Comparison of ENCODE assay signal across 18 cellular contexts in the genomic region with DNA sequence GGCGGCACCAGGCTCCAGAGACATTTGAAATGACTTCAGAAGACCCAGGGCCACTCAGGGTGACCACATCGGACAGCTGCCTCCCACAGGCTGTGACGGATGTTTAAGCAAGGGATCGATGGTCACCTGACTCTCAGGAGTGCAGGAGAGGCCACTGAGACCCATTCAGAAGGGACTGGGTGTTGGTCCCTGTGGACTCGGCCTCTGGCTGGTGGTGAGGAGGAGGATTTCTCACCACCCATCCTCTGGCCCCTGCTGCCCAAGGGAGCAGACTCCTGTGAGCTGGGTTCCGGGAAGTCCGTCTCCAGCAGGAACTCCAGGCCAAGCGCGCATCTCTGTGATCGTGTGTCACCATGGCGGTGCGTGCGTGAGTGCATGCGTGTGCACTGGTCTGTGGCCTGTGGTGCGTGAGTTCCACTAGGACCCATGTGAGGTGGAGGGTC. TPM values are rescaled to one million over a fixed set of nuclear protein-coding genes. Genes with fewer than 3 reads are reported as not detected.
DNase-seq lines count a peak whose midpoint lies in the region; ATAC-seq, FAIRE-seq and TF ChIP-seq lines count a peak whose summit lies in the region.
"Had no signal": no experiment of that assay in that cellular context is flagged by ENCODE, and none has a peak within 500 bp of the region (broad histone marks: within the 10 kb centered on the region; RNA-seq: fewer than 3 reads in every experiment).

No MANE protein-coding gene starts in this region.

- no peak overlapping the region; the same call in none of the 2 replicates for H4K8ac ChIP-seq in H1 (ENCODE audit: extremely low read depth, insufficient read depth, low read length)

- no peak for ATAC-seq in mucosa of descending colon
- ATAC-seq: gastroesophageal sphincter, Panc1 had no signal

- no peaks in the 10 kb centered on the region for H3K27me3 ChIP-seq in H1 (replicated peaks in 1 of 4; ENCODE audit: control insufficient read depth in 3 of 4, extremely low read depth in 1 of 4, insufficient read depth in 3 of 4, low read length in 3 of 4)

- H3K27ac ChIP-seq in H1 (ENCODE audit: low read depth, low read length), result no peak overlapping the region
- H3K27ac ChIP-seq: gastroesophageal sphincter, KMS-11 had no signal

- H2BK12ac ChIP-seq in H1 (ENCODE audit: low read depth, low read length), result no peak overlapping the region

- no peaks in the 10 kb centered on the region; the same call in 1 of the 2 replicates for H3K79me1 ChIP-seq in H1 (ENCODE audit: low read depth, low read length)

- no peaks in the 10 kb centered on the region for H3K79me2 ChIP-seq in H1 (ENCODE audit: control insufficient read depth in 1 of 2, insufficient read depth in 2 of 2, low read length in 2 of 2)

- no peak overlapping the region for H3K4me2 ChIP-seq in H1 (ENCODE audit: insufficient read depth in 1 of 2, low read depth in 2 of 2, low read length in 2 of 2)
- H3K4me2 ChIP-seq: KMS-11 had no signal

- no peaks in the 10 kb centered on the region for H3K23me2 ChIP-seq in H1 (ENCODE audit: low read depth, low read length)

- TF ChIP-seq RAD21 in H1 (IDR thresholded peaks at IDR 0.05 in 1 of 2, conservative IDR thresholded peaks at IDR 0.05 in 1 of 2; ENCODE audit: low read depth in 2 of 2, low read length in 2 of 2), result no peak

- H3K4me3 ChIP-seq in H1 (ENCODE audit: extremely low read depth in 1 of 4, insufficient read depth in 2 of 4, low read depth in 3 of 4, low read length in 4 of 4) (no peak overlapping the region), mucosa of descending colon (no peak overlapping the region)
- H3K4me3 ChIP-seq: gastroesophageal sphincter had no signal

- H4K20me1 ChIP-seq in H1 (replicated peaks in 1 of 2; ENCODE audit: control insufficient read depth in 1 of 2, insufficient read depth in 2 of 2, low read length in 2 of 2), result no peaks in the 10 kb centered on the region

- H3K56ac ChIP-seq in H1 (replicated peaks; ENCODE audit: insufficient read length, low read depth, low read length), result no peak overlapping the region

- in situ Hi-C loops in GM13976 (cut with MboI; ENCODE audit: low sequenced_read_pairs, unreplicated experiment), result no loop called here

- CTCF ChIA-PET in H1 (lab: Charles Lee; ENCODE audit: partially characterized antibody), result interaction anchor here (0.7 kb wide), 1 partner anchor 76 kb away, joined by 3 read pairs; no protein-coding TSS in a partner anchor

- no peak for TF ChIP-seq POLR2A in H1 (IDR thresholded peaks at IDR 0.05; ENCODE audit: control extremely low read depth in 1 of 2, low read depth in 2 of 2, low read length in 2 of 2)

- H4K91ac ChIP-seq in H1 (replicated peaks; ENCODE audit: insufficient read length, low read length), result peak overlapping the region; percentile 44

- no peak overlapping the region for H3K4ac ChIP-seq in H1 (replicated peaks; ENCODE audit: insufficient read length, low read depth, low read length)

- H3K9me3 ChIP-seq in H1 (ENCODE audit: insufficient read depth in 2 of 2, low read depth in 1 of 2, low read length in 1 of 2) (no peaks in the 10 kb centered on the region), mucosa of descending colon (no peaks in the 10 kb centered on the region)
- H3K9me3 ChIP-seq: gastroesophageal sphincter had no signal

- TF ChIP-seq EP300 in H1 (IDR thresholded peaks at IDR 0.05; ENCODE audit: borderline replicate concordance in 1 of 2, low read depth in 2 of 2, low read length in 2 of 2), result no peak

- DNase-seq in activated CD8-positive, alpha-beta memory T cell treated with anti-CD3 and anti-CD28 coated beads for 24 hours, result peak; percentile 40
- DNase-seq in activated CD8-positive, alpha-beta memory T cell treated with anti-CD3 and anti-CD28 coated beads, Interleukin-2, amount 50 U/mL, for 4 hours, result no peak
- DNase-seq in GM13976 (ENCODE audit: low spot score) (peak; percentile 27), H1 (ENCODE audit: low read depth in 1 of 2, low spot score in 2 of 2) (peak in 1 of 2 experiments; percentile 36), mucosa of descending colon (peak in 2 of 3 donors; percentile 18 to 37), NCI-H345 (lab: John Stamatoyannopoulos, UW) (no peak), cerebellar nuclear complex (lab: John Stamatoyannopoulos, UW) (no peak)
- DNase-seq in stimulated activated naive CD4-positive, alpha-beta T cell treated with Interleukin-2 at 50 U/mL for 16 hours (lab: John Stamatoyannopoulos, UW), result no peak
- DNase-seq: activated naive CD4-positive, alpha-beta T cell treated with anti-CD3 and anti-CD28 coated beads, Interleukin-2, amount 10 ng/mL, durations not matched to agents 7 days and 5 days; CD4-positive, alpha-beta memory T cell; cortex of kidney; immature natural killer cell; NCI-H1105 treated with DMSO at 0.1 percent for 48 hours; NCI-H748 treated with DMSO at 0.1 percent for 48 hours; stimulated activated CD4-positive, alpha-beta T cell treated with anti-CD3 and anti-CD28 coated beads, Interleukin-2, amount 100 ng/mL, for 48 hours had no signal

- no peak for FAIRE-seq in H1 (lab: Jason Lieb, UNC)

- H3K23ac ChIP-seq in H1 (ENCODE audit: insufficient read length), result no peak overlapping the region

- H3K4me1 ChIP-seq in H1 (replicated peaks in 1 of 4; ENCODE audit: control insufficient read depth in 3 of 4, insufficient read depth in 4 of 4, low read length in 3 of 4) (peaks cover 0 to 4% (median 0%) of the 10 kb centered on the region in 4 experiments; a peak in 2 of 7 replicates), mucosa of descending colon (ENCODE audit: low read depth) (no peaks in the 10 kb centered on the region)
- H3K4me1 ChIP-seq: gastroesophageal sphincter had no signal

- TF ChIP-seq CTCF in GM13976 (IDR thresholded peaks at IDR 0.05; ENCODE audit: borderline replicate concordance, control extremely low read depth, extremely low read depth, insufficient read depth, missing control alignments), result no peak
- no peak for TF ChIP-seq CTCF in H1 (IDR thresholded peaks at IDR 0.05; ENCODE audit: control extremely low read depth in 1 of 3, insufficient read depth in 1 of 3, low read depth in 1 of 3, low read length in 3 of 3)
- no peak for TF ChIP-seq CTCF in mucosa of descending colon (IDR thresholded peaks at IDR 0.05)

- no peak overlapping the region for H4K5ac ChIP-seq in H1 (ENCODE audit: insufficient read length, low read depth, low read length)

- H3K9ac ChIP-seq in H1 (replicated peaks in 1 of 4; ENCODE audit: extremely low read depth in 1 of 4, low read depth in 3 of 4, low read length in 3 of 4), result no peak overlapping the region
- H3K9ac ChIP-seq: KMS-11 had no signal

- no peak overlapping the region for H2BK20ac ChIP-seq in H1 (ENCODE audit: low read length)

- intact Hi-C loops in mucosa of descending colon (cut with DNase I, micrococcal nuclease), result no loop called here

- POLR2A ChIA-PET in H1 (lab: Charles Lee; ENCODE audit: partially characterized antibody), result interaction anchor here (1.0 to 10.9 kb wide), 4 partner anchors 17 to 126 kb away, joined by 4 to 188 read pairs (median 9); no protein-coding TSS in a partner anchor

- 97% methylated on average over 15 of the region's 15 CpGs; no CpG with 5 or more reads in 1 of the 2 experiments for WGBS in H1 (ENCODE audit: extremely low coverage in 1 of 2, insufficient coverage in 1 of 2, insufficient read length in 1 of 2, insufficient replicate concordance in 2 of 2, low coverage in 1 of 2, low lambda C conversion rate in 2 of 2, missing lambda C conversion rate in 1 of 2), 2 experiments

- H3K36me3 ChIP-seq in H1 (ENCODE audit: control insufficient read depth in 2 of 4, insufficient read depth in 4 of 4, low read length in 3 of 4) (no peaks in the 10 kb centered on the region), mucosa of descending colon (ENCODE audit: low read depth) (no peaks in the 10 kb centered on the region)

- H3K14ac ChIP-seq in H1 (ENCODE audit: insufficient read length), result no peak overlapping the region

- 0 out of 2 replicates have a peak overlapping the region, but pooled peaks have one; percentile 30 for H2BK5ac ChIP-seq in H1 (ENCODE audit: low read depth, low read length)

- no peak overlapping the region for H2AFZ ChIP-seq in H1 (ENCODE audit: low read length)

- H2BK15ac ChIP-seq in H1 (ENCODE audit: low read length), result no peak overlapping the region

- no peak overlapping the region for H2BK120ac ChIP-seq in H1 (replicated peaks; ENCODE audit: low read depth, low read length)

- H2AK5ac ChIP-seq in H1 (ENCODE audit: low read depth, low read length), result peak overlapping the region; percentile 90; the same call in 1 of the 2 replicates

- H3K18ac ChIP-seq in H1 (ENCODE audit: extremely low read depth, low read length), result no peak overlapping the region

TF ChIP-seq in H1, 55 proteins besides CTCF, POLR2A, EP300 and RAD21:
- TF ChIP-seq SUZ12 (IDR thresholded peaks at IDR 0.05; ENCODE audit: low read length) (no peak), CTBP2 (IDR thresholded peaks at IDR 0.05; ENCODE audit: borderline replicate concordance, insufficient read depth, insufficient read length, low read length) (no peak), TCF12 (IDR thresholded peaks at IDR 0.05; ENCODE audit: low read depth, low read length) (no peak), RXRA (IDR thresholded peaks at IDR 0.05; ENCODE audit: insufficient read depth, low read depth, low read length) (no peak), CHD2 (IDR thresholded peaks at IDR 0.05; ENCODE audit: low read length) (no peak), KDM5A (IDR thresholded peaks at IDR 0.05; ENCODE audit: low read length) (no peak), BACH1 (IDR thresholded peaks at IDR 0.05; ENCODE audit: low read length) (no peak)
- TF ChIP-seq, protein P1, sequence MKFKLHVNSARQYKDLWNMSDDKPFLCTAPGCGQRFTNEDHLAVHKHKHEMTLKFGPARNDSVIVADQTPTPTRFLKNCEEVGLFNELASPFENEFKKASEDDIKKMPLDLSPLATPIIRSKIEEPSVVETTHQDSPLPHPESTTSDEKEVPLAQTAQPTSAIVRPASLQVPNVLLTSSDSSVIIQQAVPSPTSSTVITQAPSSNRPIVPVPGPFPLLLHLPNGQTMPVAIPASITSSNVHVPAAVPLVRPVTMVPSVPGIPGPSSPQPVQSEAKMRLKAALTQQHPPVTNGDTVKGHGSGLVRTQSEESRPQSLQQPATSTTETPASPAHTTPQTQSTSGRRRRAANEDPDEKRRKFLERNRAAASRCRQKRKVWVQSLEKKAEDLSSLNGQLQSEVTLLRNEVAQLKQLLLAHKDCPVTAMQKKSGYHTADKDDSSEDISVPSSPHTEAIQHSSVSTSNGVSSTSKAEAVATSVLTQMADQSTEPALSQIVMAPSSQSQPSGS (IDR thresholded peaks at IDR 0.05; ENCODE audit: low read length), result no peak

RNA-seq across cellular contexts. Expression of gene NPEPL1, which starts 25.5 kb away (rescaled TPM):
- 26.7 and 26.8 TPM in 2 replicates for total RNA-seq in H1 (2021; fragmentation: NEBNext Ultra II Directional; extraction: Animal tissue kit (Norgen Biotek cat#: 25700))
- polyA plus RNA-seq in H1 (2011; rRNA removed), result 12.4 and 26.3 TPM in 2 replicates
- polyA plus RNA-seq in H1 (2011; cell fraction: cytosol; rRNA removed), result 20.2 TPM
- 166 TPM for polyA plus RNA-seq in H1 (2011; cell fraction: nucleus; rRNA removed)
- 30.4 to 43.7 TPM (median 40.6 TPM) in 4 replicates for polyA plus RNA-seq in H1 (2012, experiment 1 of 2)
- 20.7 TPM for polyA plus RNA-seq in H1 (2012, experiment 2 of 2)
- polyA plus RNA-seq in H1 (2013, experiment 1 of 2), result 16.9 TPM
- 14.3 TPM for polyA plus RNA-seq in H1 (2013, experiment 2 of 2)
- polyA minus RNA-seq in H1 (2011; rRNA and poly(A)+ RNA removed), result 7.0 and 9.4 TPM in 2 replicates
- 9.7 TPM for polyA minus RNA-seq in H1 (2011; cell fraction: cytosol; rRNA and poly(A)+ RNA removed)
- 37.9 TPM for polyA minus RNA-seq in H1 (2011; cell fraction: nucleus; rRNA and poly(A)+ RNA removed)
- 10 to 100 TPM; 26.8 to 41.6 (median 30.8) TPM for total RNA-seq in mucosa of descending colon

Comparison
In these comparisons a context has a peak if more than half of its experiments do, and no peak if none do; other contexts are left out.
1. DNase-seq: peak in activated CD8-positive, alpha-beta memory T cell treated with anti-CD3 and anti-CD28 coated beads for 24 hours (single experiment), GM13976 (single experiment) and mucosa of descending colon (2 of 3); none in activated CD8-positive, alpha-beta memory T cell treated with anti-CD3 and anti-CD28 coated beads, Interleukin-2, amount 50 U/mL, for 4 hours (single experiment), NCI-H345 (single experiment), stimulated activated naive CD4-positive, alpha-beta T cell treated with Interleukin-2 at 50 U/mL for 16 hours (single experiment) and cerebellar nuclear complex (0 of 2).